In the genomic region with DNA sequence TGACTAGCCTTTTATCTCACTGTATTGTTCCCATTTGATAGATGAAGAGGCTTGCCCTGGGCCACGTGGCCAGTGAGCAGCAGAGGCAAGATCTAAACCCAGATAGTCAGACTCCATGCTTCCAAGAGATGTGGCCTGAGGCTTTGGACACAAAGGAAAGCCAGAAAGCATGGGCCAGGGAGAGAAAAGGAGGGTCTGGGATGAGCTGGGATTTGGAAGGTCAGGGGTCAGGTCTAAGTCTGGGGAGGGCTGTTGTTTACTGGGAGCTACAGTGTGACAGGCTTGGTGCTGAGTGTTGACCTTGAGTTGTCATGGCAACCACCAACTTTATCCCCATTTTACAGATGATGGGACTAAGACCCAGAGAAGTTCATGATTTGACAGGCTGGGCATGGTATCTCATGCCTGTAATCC, we compare ENCODE assay signal across 6 cellular contexts. TPM values are rescaled to one million over a fixed set of nuclear protein-coding genes. Genes with fewer than 3 reads are reported as not detected.
DNase-seq lines count a peak whose midpoint lies in the region; ATAC-seq, FAIRE-seq and TF ChIP-seq lines count a peak whose summit lies in the region.
"Had no signal": no experiment of that assay in that cellular context is flagged by ENCODE, and none has a peak within 500 bp of the region (broad histone marks: within the 10 kb centered on the region; RNA-seq: fewer than 3 reads in every experiment).

No MANE protein-coding gene starts in this region.

- peak overlapping the region; percentile 99 for H3K4me2 ChIP-seq in KMS-11

- no peaks in the 10 kb centered on the region for H3K36me3 ChIP-seq in KMS-11 (ENCODE audit: insufficient read depth)
- H3K36me3 ChIP-seq in psoas muscle (ENCODE audit: insufficient read depth in 1 of 2, low read depth in 1 of 2), result no peaks in the 10 kb centered on the region

- DNase-seq in astrocyte of the spinal cord (ENCODE audit: low read depth, low spot score) (no peak), psoas muscle (no peak), HCEC 1CT (no peak), urothelium cell line (ENCODE audit: low spot score) (no peak)
- DNase-seq: effector memory CD4-positive, alpha-beta T cell had no signal

- no peak overlapping the region for H3K9ac ChIP-seq in KMS-11

- intact Hi-C loops in psoas muscle (cut with DNase I), result loop anchor here (5.0 kb wide), 2 partner anchors 60 to 285 kb away; no protein-coding TSS in a partner anchor

- TF ChIP-seq CTCF in KMS-11 (conservative IDR thresholded peaks at IDR 0.05; ENCODE audit: low read depth, low read length), result no peak
- no peak for TF ChIP-seq CTCF in astrocyte of the spinal cord (IDR thresholded peaks at IDR 0.05; ENCODE audit: low read depth, low read length)
- no peak for TF ChIP-seq CTCF in psoas muscle (IDR thresholded peaks at IDR 0.05)

- no peaks in the 10 kb centered on the region for H3K79me2 ChIP-seq in KMS-11 (ENCODE audit: insufficient read depth, low read depth)

- H3K4me1 ChIP-seq in KMS-11 (ENCODE audit: low read depth, poor library complexity, severe bottlenecking) (peaks cover 22% of the 10 kb centered on the region), psoas muscle (peaks cover 40% of the 10 kb centered on the region)

- H3K27me3 ChIP-seq in KMS-11 (ENCODE audit: insufficient read depth, low read depth) (no peaks in the 10 kb centered on the region), psoas muscle (ENCODE audit: insufficient read depth in 3 of 3, low read length in 2 of 3) (no peaks in the 10 kb centered on the region)

- H3K9me3 ChIP-seq in psoas muscle, result no peaks in the 10 kb centered on the region

- in situ Hi-C loops in astrocyte of the spinal cord (cut with HindIII; ENCODE audit: low sequenced_read_pairs), result no loop called here

- no peak overlapping the region for H2AFZ ChIP-seq in KMS-11 (ENCODE audit: low read depth)

- H3K27ac ChIP-seq in KMS-11 (no peak overlapping the region), psoas muscle (peak overlapping the region; percentile 85)

- ATAC-seq in psoas muscle, result no peak

- H3K4me3 ChIP-seq in KMS-11 (IDR thresholded peaks at IDR 0.05; ENCODE audit: insufficient read depth, low read depth, low read length) (no peak overlapping the region), astrocyte of the spinal cord (ENCODE audit: low read depth, low read length) (peak overlapping the region; percentile 44), psoas muscle (peak overlapping the region; percentile 87)

- FAIRE-seq in urothelium cell line (lab: Jason Lieb, UNC), result no peak

- WGBS in psoas muscle, 3 donors, result 41 to 50% (median 41%) methylated on average over 1 of the region's 1 CpG

- no peaks in the 10 kb centered on the region for H4K20me1 ChIP-seq in KMS-11 (ENCODE audit: insufficient read depth)

RNA-seq across cellular contexts. Expression of a gene that starts 2.1 kb away (rescaled TPM):
- 10 to 100 TPM in 1 of 4 donors, 1 to 10 TPM in 3; 5.8 to 11.5 (median 7.2) TPM for total RNA-seq in psoas muscle
- 10 to 100 TPM in 1 of 3 donors, 1 to 10 TPM in 2; 2.6 to 11.0 (median 6.8) TPM for polyA plus RNA-seq in psoas muscle

RNA-seq across cellular contexts. Expression of a gene that starts 30.0 kb away (rescaled TPM):
- total RNA-seq in psoas muscle, result 1 to 10 TPM in 3 of 4 donors, under 1 TPM in 1; 0.69 to 1.6 (median 1.3) TPM
- 1 to 10 TPM in 2 of 3 donors, under 1 TPM in 1; 0.65 to 3.8 (median 1.5) TPM for polyA plus RNA-seq in psoas muscle

RNA-seq across cellular contexts. Expression of a gene that starts 30.7 kb away (rescaled TPM):
- total RNA-seq in psoas muscle, result 10 to 100 TPM in 1 of 4 donors, 1 to 10 TPM in 3; 5.5 to 11.7 (median 9.0) TPM
- polyA plus RNA-seq in psoas muscle, result 1 to 10 TPM; 5.9 to 9.9 (median 7.0) TPM

RNA-seq across cellular contexts. Expression of a gene that starts 46.0 kb away (rescaled TPM):
- total RNA-seq in psoas muscle, result 10 to 100 TPM; 32.8 to 74.8 (median 63.7) TPM
- polyA plus RNA-seq in psoas muscle, result 100 to 1,000 TPM in 1 of 3 donors, 10 to 100 TPM in 2; 55.9 to 100 (median 69.4) TPM

RNA-seq across cellular contexts. Expression of a gene that starts 57.0 kb away (rescaled TPM):
- 1 to 10 TPM; 2.5 to 8.2 (median 3.3) TPM for total RNA-seq in psoas muscle
- 1 to 10 TPM in 2 of 3 donors, under 1 TPM in 1; 0.27 to 1.7 (median 1.4) TPM for polyA plus RNA-seq in psoas muscle
